Comparison of ENCODE assay signal across 1 cellular context in the genomic region with DNA sequence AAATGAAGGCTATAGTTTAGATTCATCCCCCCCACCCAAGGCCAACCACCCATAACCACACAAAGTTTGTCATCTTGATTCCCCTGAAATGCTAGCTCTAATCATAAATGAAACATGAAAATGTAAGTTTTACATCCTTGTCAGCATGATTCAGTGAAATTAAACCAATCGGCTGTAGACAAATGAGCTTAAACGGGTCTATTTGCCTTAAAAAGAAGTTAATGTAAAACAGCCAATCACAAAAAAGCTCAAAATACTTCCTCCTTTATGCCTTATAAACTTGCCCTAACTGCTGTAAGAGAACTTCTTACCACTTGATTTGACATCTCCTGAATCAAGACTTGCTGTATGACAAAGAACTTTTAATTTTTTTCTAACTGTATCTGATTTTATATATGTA.
TF ChIP-seq lines count a peak whose summit lies in the region.

No MANE protein-coding gene starts in this region.

TF ChIP-seq in HepG2, 621 proteins besides CTCF, POLR2A, EP300 and RAD21:
- TF ChIP-seq ZNF615 (CRISPR knock-in tag; IDR thresholded peaks at IDR 0.05; ENCODE audit: borderline replicate concordance), result no peak
- no peak for TF ChIP-seq ZNF367 (CRISPR knock-in tag; IDR thresholded peaks at IDR 0.05; ENCODE audit: borderline replicate concordance)
- TF ChIP-seq ZNF646 (CRISPR knock-in tag; IDR thresholded peaks at IDR 0.05), result no peak
- no peak for TF ChIP-seq HMG20A (CRISPR knock-in tag; IDR thresholded peaks at IDR 0.05; ENCODE audit: borderline replicate concordance)
- no peak for TF ChIP-seq FOXJ3 (CRISPR knock-in tag; IDR thresholded peaks at IDR 0.05; ENCODE audit: borderline replicate concordance)
- TF ChIP-seq EHMT2 (IDR thresholded peaks at IDR 0.05; ENCODE audit: borderline replicate concordance, low read depth, low read length), result no peak
- no peak for TF ChIP-seq ZHX2 (IDR thresholded peaks at IDR 0.05; ENCODE audit: low read depth)
- no peak for TF ChIP-seq ZHX2 (CRISPR knock-in tag; IDR thresholded peaks at IDR 0.05; ENCODE audit: borderline replicate concordance)
- no peak for TF ChIP-seq FOXO4 (CRISPR knock-in tag; conservative IDR thresholded peaks at IDR 0.05)
- no peak for TF ChIP-seq KAT2B (IDR thresholded peaks at IDR 0.05; ENCODE audit: borderline replicate concordance, low read depth, low read length)
- TF ChIP-seq ZNF264 (CRISPR knock-in tag; IDR thresholded peaks at IDR 0.05), result no peak
- no peak for TF ChIP-seq GLMP (CRISPR knock-in tag; IDR thresholded peaks at IDR 0.05; ENCODE audit: borderline replicate concordance)
- no peak for TF ChIP-seq STAT5B (CRISPR knock-in tag; IDR thresholded peaks at IDR 0.05)
- TF ChIP-seq PAXIP1 (CRISPR knock-in tag; conservative IDR thresholded peaks at IDR 0.05), result no peak
- no peak for TF ChIP-seq BHLHE40 (IDR thresholded peaks at IDR 0.05; ENCODE audit: low read length)
- TF ChIP-seq ZSCAN12 (CRISPR knock-in tag; IDR thresholded peaks at IDR 0.05), result no peak
- no peak for TF ChIP-seq ZNF281 (CRISPR knock-in tag; IDR thresholded peaks at IDR 0.05; ENCODE audit: borderline replicate concordance)
- no peak for TF ChIP-seq ZNF136 (CRISPR knock-in tag; IDR thresholded peaks at IDR 0.05; ENCODE audit: low read depth)
- no peak for TF ChIP-seq PAX8 (CRISPR knock-in tag; IDR thresholded peaks at IDR 0.05; ENCODE audit: borderline replicate concordance)
- no peak for TF ChIP-seq SIN3A (IDR thresholded peaks at IDR 0.05; ENCODE audit: borderline replicate concordance, low read depth, low read length)
- no peak for TF ChIP-seq RBFOX2 (IDR thresholded peaks at IDR 0.05; ENCODE audit: low read depth, low read length)
